Comparison of ENCODE assay signal across 1 cellular context in the genomic region with DNA sequence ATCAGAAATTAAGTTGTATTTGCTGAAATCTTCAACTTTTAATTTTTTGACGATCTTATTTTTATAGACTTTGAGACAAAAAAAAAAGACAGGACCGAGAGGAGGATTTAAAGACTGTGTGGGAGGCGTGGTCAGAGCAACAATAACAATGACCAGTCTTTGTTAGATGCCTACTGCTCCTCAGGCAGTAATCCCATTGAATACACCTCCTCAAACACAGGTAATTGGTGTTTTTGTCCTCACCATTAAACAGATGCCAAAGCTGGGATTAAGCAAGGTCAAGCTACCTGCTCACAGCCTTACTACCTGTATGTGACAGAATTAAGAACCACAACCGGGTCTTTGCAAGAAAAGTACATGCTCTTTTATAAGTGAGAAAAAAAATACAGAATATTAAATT.
TF ChIP-seq lines count a peak whose summit lies in the region.

No MANE protein-coding gene starts in this region.

TF ChIP-seq in H1, 55 proteins besides CTCF, POLR2A, EP300 and RAD21 (continued from another document):
- TF ChIP-seq CHD7 (IDR thresholded peaks at IDR 0.05; ENCODE audit: insufficient replicate concordance, low read length), result peak; percentile 85
- peak; percentile 94 for TF ChIP-seq NANOG (IDR thresholded peaks at IDR 0.05; ENCODE audit: insufficient read depth, low read depth, low read length, poor library complexity, severe bottlenecking)
- TF ChIP-seq CEBPB (IDR thresholded peaks at IDR 0.05; ENCODE audit: low read depth, low read length), result peak; percentile 65; the same call in 1 of the 2 replicates
- TF ChIP-seq KDM5A (IDR thresholded peaks at IDR 0.05; ENCODE audit: low read length), result no peak
- no peak for TF ChIP-seq CBX8 (IDR thresholded peaks at IDR 0.05; ENCODE audit: borderline replicate concordance, low read depth, low read length)
